Comparison of ENCODE assay signal across 8 cellular contexts in the genomic region with DNA sequence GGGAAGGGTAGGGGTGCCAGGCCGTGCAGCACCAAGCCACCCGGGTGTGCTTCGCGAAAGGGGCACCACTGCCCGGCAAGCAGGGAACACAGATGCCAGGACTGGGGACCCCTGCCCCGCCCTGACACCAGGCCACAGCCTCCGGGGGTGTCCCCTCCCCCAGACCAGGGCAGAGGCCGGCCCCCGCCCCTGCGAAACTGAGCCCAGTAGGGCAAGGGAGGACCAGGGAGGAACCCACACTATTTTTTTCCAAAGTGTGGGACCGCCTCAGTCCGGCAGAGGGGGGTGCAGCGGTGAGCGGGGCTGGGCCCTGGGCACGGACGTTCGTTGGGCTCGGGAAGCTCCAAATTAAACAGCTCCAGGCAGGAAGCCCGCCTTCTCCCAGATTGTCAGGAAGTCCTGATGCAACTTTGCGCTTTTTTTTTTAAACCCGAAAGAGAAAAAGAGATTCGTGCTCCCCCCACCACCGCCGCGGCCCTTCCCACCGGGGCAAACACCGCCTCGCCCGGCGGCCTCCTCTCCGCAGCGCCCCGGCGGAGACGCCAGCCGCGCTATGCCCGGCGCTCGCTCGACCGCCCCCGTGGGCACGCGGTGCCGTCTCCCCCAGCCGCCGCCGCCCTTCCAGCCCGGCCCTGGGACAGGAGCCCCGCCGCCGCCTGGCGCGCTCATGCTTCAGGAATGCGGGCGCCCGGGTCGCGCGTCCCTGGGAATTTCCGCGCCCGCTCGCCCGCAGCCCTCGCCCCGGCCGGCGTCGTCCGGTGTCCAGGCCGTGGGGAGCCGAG. TPM values are rescaled to one million over a fixed set of nuclear protein-coding genes. Genes with fewer than 3 reads are reported as not detected.
DNase-seq lines count a peak whose midpoint lies in the region; ATAC-seq and TF ChIP-seq lines count a peak whose summit lies in the region.

No MANE protein-coding gene starts in this region.

- H3K4me3 ChIP-seq in MM.1S (ENCODE audit: low read length) = peak overlapping the region; percentile 77
- H3K4me3 ChIP-seq in fibroblast of pulmonary artery (replicated peaks; ENCODE audit: low read depth, low read length) = peak overlapping the region; percentile 65

- peak; percentile 83 for DNase-seq in activated effector memory CD4-positive, alpha-beta T cell treated with anti-CD3 and anti-CD28 coated beads, Interleukin-2, amount 50 U/mL, for 16 hours
- DNase-seq in activated effector memory CD4-positive, alpha-beta T cell treated with Interleukin-2 at 50 U/mL for 16 hours = no peak
- DNase-seq in MM.1S (peak; percentile 35), fibroblast of pulmonary artery (ENCODE audit: low read depth) (peak; percentile 83), nephron progenitor cell (peak; percentile 79), NCI-H2107 treated with DMSO at 0.1 percent for 48 hours (lab: John Stamatoyannopoulos, UW; ENCODE audit: unreplicated experiment) (no peak)
- DNase-seq in activated T-cell treated with anti-CD3 and anti-CD28 coated beads, Interleukin-2, amount 50 U/mL, for 4 hours = peak; percentile 36

- H3F3A ChIP-seq in MM.1S (ENCODE audit: insufficient read depth, low read length) = peaks cover 21% of the 10 kb centered on the region

- peak overlapping the region; percentile 88; the same call in 1 of the 2 replicates for H3K27ac ChIP-seq in MM.1S (ENCODE audit: low read length)

- no peaks in the 10 kb centered on the region for H4K20me1 ChIP-seq in MM.1S (ENCODE audit: insufficient read depth, low read length)

- no peaks in the 10 kb centered on the region for H3K27me3 ChIP-seq in MM.1S (replicated peaks; ENCODE audit: insufficient read depth, low read length)

- peaks cover 45% of the 10 kb centered on the region for H3K4me1 Mint-ChIP-seq in activated T-cell treated with anti-CD3 and anti-CD28 coated beads, Interleukin-2, amount 50 U/mL, for 4 hours (ENCODE audit: low read depth)
- H3K4me1 Mint-ChIP-seq in nephron progenitor cell = peaks cover 22% of the 10 kb centered on the region

- H3K27me3 Mint-ChIP-seq in activated T-cell treated with anti-CD3 and anti-CD28 coated beads, Interleukin-2, amount 50 U/mL, for 4 hours (ENCODE audit: low read depth) = no peaks in the 10 kb centered on the region
- H3K27me3 Mint-ChIP-seq in nephron progenitor cell (ENCODE audit: low read depth, poor library complexity) = peaks cover 70% of the 10 kb centered on the region

- H3K9me3 ChIP-seq in MM.1S (replicated peaks; ENCODE audit: insufficient read depth, low read length) = no peaks in the 10 kb centered on the region

- H3K36me3 ChIP-seq in MM.1S (replicated peaks; ENCODE audit: insufficient read depth, low read length) = no peaks in the 10 kb centered on the region

- H3K9me2 ChIP-seq in MM.1S (replicated peaks; ENCODE audit: insufficient read depth, low read length) = no peaks in the 10 kb centered on the region

- peak overlapping the region; percentile 77 for H3K9ac ChIP-seq in MM.1S (ENCODE audit: low read length)

- TF ChIP-seq CTCF in MM.1S (IDR thresholded peaks at IDR 0.05; ENCODE audit: low read length) = peak; percentile 38
- TF ChIP-seq CTCF in fibroblast of pulmonary artery (IDR thresholded peaks at IDR 0.05; ENCODE audit: low read length, missing control alignments) = peak; percentile 52
- no peak for TF ChIP-seq CTCF in nephron progenitor cell (IDR thresholded peaks at IDR 0.05)

- ATAC-seq in activated T-cell treated with anti-CD3 and anti-CD28 coated beads, Interleukin-2, amount 50 U/mL, for 4 hours = no peak
- no peak for ATAC-seq in GM18520 (IDR thresholded peaks at IDR 0.05; ENCODE audit: unreplicated experiment)

- no peak overlapping the region for H2AFZ ChIP-seq in MM.1S (ENCODE audit: low read length)

- H3K4me2 ChIP-seq in MM.1S (ENCODE audit: low read depth, low read length) = peak overlapping the region; percentile 89

- H3K9me3 Mint-ChIP-seq in activated T-cell treated with anti-CD3 and anti-CD28 coated beads, Interleukin-2, amount 50 U/mL, for 4 hours = no peaks in the 10 kb centered on the region
- H3K9me3 Mint-ChIP-seq in nephron progenitor cell = no peaks in the 10 kb centered on the region

- no peak overlapping the region for H3K27ac Mint-ChIP-seq in nephron progenitor cell

- H3K4me3 Mint-ChIP-seq in activated T-cell treated with anti-CD3 and anti-CD28 coated beads, Interleukin-2, amount 50 U/mL, for 4 hours = peak overlapping the region; percentile 87
- H3K4me3 Mint-ChIP-seq in nephron progenitor cell = peak overlapping the region; percentile 76

- peaks cover 54% of the 10 kb centered on the region for H3K79me2 ChIP-seq in MM.1S (ENCODE audit: low read length)

- H3K4me1 ChIP-seq in MM.1S (ENCODE audit: low read length) = peaks cover 16% of the 10 kb centered on the region; the same call in 1 of the 2 replicates

- no peaks in the 10 kb centered on the region for H3K36me3 Mint-ChIP-seq in activated T-cell treated with anti-CD3 and anti-CD28 coated beads, Interleukin-2, amount 50 U/mL, for 4 hours (ENCODE audit: insufficient read depth)
- no peaks in the 10 kb centered on the region for H3K36me3 Mint-ChIP-seq in nephron progenitor cell (ENCODE audit: low read depth)

RNA-seq across cellular contexts. Expression of a gene that starts 0.8 kb away (rescaled TPM):
- 100 to 1,000 TPM; 116 to 171 (median 139) TPM for total RNA-seq in activated T-cell treated with anti-CD3 and anti-CD28 coated beads, Interleukin-2, amount 50 U/mL, for 4 hours

RNA-seq across cellular contexts. Expression of a gene that starts 19.3 kb away (rescaled TPM):
- total RNA-seq in activated T-cell treated with anti-CD3 and anti-CD28 coated beads, Interleukin-2, amount 50 U/mL, for 4 hours = 10 to 100 TPM; 81.0 to 96.4 (median 87.2) TPM

RNA-seq across cellular contexts. Expression of a gene that starts 27.5 kb away (rescaled TPM):
- 100 to 1,000 TPM; 534 to 566 (median 566) TPM for total RNA-seq in activated T-cell treated with anti-CD3 and anti-CD28 coated beads, Interleukin-2, amount 50 U/mL, for 4 hours

Comparison
In these comparisons a context has a peak if more than half of its experiments do, and no peak if none do; other contexts are left out.
1. DNase-seq: peak in activated effector memory CD4-positive, alpha-beta T cell treated with anti-CD3 and anti-CD28 coated beads, Interleukin-2, amount 50 U/mL, for 16 hours (single experiment), MM.1S (single experiment), activated T-cell treated with anti-CD3 and anti-CD28 coated beads, Interleukin-2, amount 50 U/mL, for 4 hours (single experiment), fibroblast of pulmonary artery (single experiment) and nephron progenitor cell (single experiment); none in activated effector memory CD4-positive, alpha-beta T cell treated with Interleukin-2 at 50 U/mL for 16 hours (single experiment) and NCI-H2107 treated with DMSO at 0.1 percent for 48 hours (single experiment).